In genomic region chr17:38705803-38706624, GRCh38 we compare ENCODE assay signal across 2 cellular contexts.
A peak's percentile ranks its signal among the peaks of the same experiment; 100 is the strongest.
TF ChIP-seq lines count a peak whose summit lies in the region.

No MANE protein-coding gene starts in this region.

TF ChIP-seq in WTC11, 78 proteins besides CTCF, POLR2A, EP300 and RAD21:
- TF ChIP-seq FOXP1 (CRISPR knock-in tag; IDR thresholded peaks at IDR 0.05; ENCODE audit: borderline replicate concordance) (no peak), SP1 (CRISPR knock-in tag; conservative IDR thresholded peaks at IDR 0.05) (0 out of 2 replicates have a peak, but pooled peaks have one; percentile 1), E2F5 (CRISPR knock-in tag; IDR thresholded peaks at IDR 0.05) (no peak), TCF7 (CRISPR knock-in tag; IDR thresholded peaks at IDR 0.05; ENCODE audit: low read depth) (no peak), ESRRA (CRISPR knock-in tag; IDR thresholded peaks at IDR 0.05; ENCODE audit: borderline replicate concordance) (no peak), PREB (CRISPR knock-in tag; IDR thresholded peaks at IDR 0.05; ENCODE audit: borderline replicate concordance) (no peak), HMGA2 (CRISPR knock-in tag; IDR thresholded peaks at IDR 0.05) (no peak), E2F1 (CRISPR knock-in tag; IDR thresholded peaks at IDR 0.05) (no peak), TEAD1 (CRISPR knock-in tag; IDR thresholded peaks at IDR 0.05) (no peak), FOXK1 (CRISPR knock-in tag; IDR thresholded peaks at IDR 0.05) (peak; percentile 25; the same call in 1 of the 2 replicates), GTF2I (CRISPR knock-in tag; conservative IDR thresholded peaks at IDR 0.05) (no peak), SOX15 (CRISPR knock-in tag; IDR thresholded peaks at IDR 0.05) (no peak), HMGXB4 (CRISPR knock-in tag; IDR thresholded peaks at IDR 0.05) (peak; percentile 40; the same call in 1 of the 2 replicates), SMAD4 (CRISPR knock-in tag; IDR thresholded peaks at IDR 0.05) (no peak), ATF1 (CRISPR knock-in tag; IDR thresholded peaks at IDR 0.05) (no peak), ZNF121 (CRISPR knock-in tag; IDR thresholded peaks at IDR 0.05) (no peak), ATF3 (CRISPR knock-in tag; conservative IDR thresholded peaks at IDR 0.05) (no peak), NR1H2 (CRISPR knock-in tag; IDR thresholded peaks at IDR 0.05) (no peak), TEAD4 (CRISPR knock-in tag; IDR thresholded peaks at IDR 0.05) (no peak), ZNF423 (CRISPR knock-in tag; IDR thresholded peaks at IDR 0.05) (0 out of 2 replicates have a peak, but pooled peaks have one; percentile 9), ZNF281 (CRISPR knock-in tag; IDR thresholded peaks at IDR 0.05) (no peak), RELA (CRISPR knock-in tag; IDR thresholded peaks at IDR 0.05; ENCODE audit: borderline replicate concordance) (no peak)

TF ChIP-seq in H1, 55 proteins besides CTCF, POLR2A, EP300 and RAD21:
- TF ChIP-seq ASH2L (IDR thresholded peaks at IDR 0.05; ENCODE audit: low read length) (peak; percentile 50), KDM4A (IDR thresholded peaks at IDR 0.05; ENCODE audit: low read depth, low read length, severe bottlenecking) (peak; percentile 11), NANOG (IDR thresholded peaks at IDR 0.05; ENCODE audit: insufficient read depth, low read depth, low read length, poor library complexity, severe bottlenecking) (no peak), SAP30 (IDR thresholded peaks at IDR 0.05; ENCODE audit: insufficient read depth, insufficient replicate concordance, low read length) (peak; percentile 39), USF2 (IDR thresholded peaks at IDR 0.05; ENCODE audit: low read length) (no peak), MAX (IDR thresholded peaks at IDR 0.05) (peak; percentile 83), GABPA (IDR thresholded peaks at IDR 0.05; ENCODE audit: borderline replicate concordance, insufficient read depth, low read length) (no peak), TBP (IDR thresholded peaks at IDR 0.05; ENCODE audit: low read depth, low read length) (no peak), PHF8 (conservative IDR thresholded peaks at IDR 0.05; ENCODE audit: low read depth, low read length) (0 out of 2 replicates have a peak, but pooled peaks have one; percentile 13), SUZ12 (IDR thresholded peaks at IDR 0.05; ENCODE audit: low read length) (peak; percentile 23; the same call in 1 of the 2 replicates), KDM5A (IDR thresholded peaks at IDR 0.05; ENCODE audit: low read length) (no peak), E2F6 (IDR thresholded peaks at IDR 0.05) (peak; percentile 77)
TF ChIP-seq in H1: peak in this region for 7.
